14 cellular contexts compared by ENCODE assay signal in the genomic region with DNA sequence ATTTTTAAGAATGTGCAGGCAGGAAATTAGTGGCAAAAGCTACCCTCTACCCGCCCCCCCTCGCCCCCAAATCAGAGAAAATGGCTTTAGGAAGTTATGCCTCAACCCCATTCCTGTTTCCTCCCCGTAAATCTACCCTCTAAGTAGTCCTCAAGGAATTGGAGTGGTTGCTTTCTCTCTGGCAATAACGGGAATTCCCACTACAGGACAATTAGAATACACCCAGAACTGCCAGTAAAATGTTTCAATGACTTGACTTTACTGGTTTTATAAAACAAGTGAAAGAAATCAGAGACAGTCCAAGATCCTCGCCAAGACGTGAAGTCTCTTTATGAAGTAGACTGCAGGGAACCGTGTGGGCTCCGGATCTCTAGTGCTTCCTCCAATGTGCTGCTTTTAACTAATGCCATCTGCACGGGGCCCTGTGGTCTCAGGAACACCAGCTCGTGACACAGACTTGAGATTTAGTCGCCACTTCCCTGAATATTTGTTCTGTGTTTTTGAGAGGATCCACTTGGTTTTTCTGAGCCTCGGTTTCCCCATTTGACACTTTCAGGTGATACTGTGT.
"Had no signal": no experiment of that assay in that cellular context is flagged by ENCODE, and none has a peak within 500 bp of the region (broad histone marks: within the 10 kb centered on the region; RNA-seq: fewer than 3 reads in every experiment).

No MANE protein-coding gene starts in this region.

- H3K4me1 Mint-ChIP-seq: activated CD4-positive, alpha-beta T cell treated with anti-CD3 and anti-CD28 coated beads, Interleukin-2, amount 10 ng/mL, durations not matched to agents 24 days and 14 days; natural killer cell had no signal

- H3K4me3 Mint-ChIP-seq: activated CD4-positive, alpha-beta T cell treated with anti-CD3 and anti-CD28 coated beads, Interleukin-2, amount 10 ng/mL, durations not matched to agents 24 days and 14 days; activated T-helper 1 cell treated with anti-CD3 and anti-CD28 coated beads, Interleukin-12 subunit alpha, Interleukin-12 subunit beta, Interleukin-2, Interleukin-4 antibody, amounts not matched to agents 30 ng/mL and 10 ng/mL and 1 ng/mL, durations not matched to agents 14 hours and 24 hours and 36 hours; natural killer cell; WTC11 had no signal

- H3K36me3 ChIP-seq: lower lobe of right lung, transverse colon had no signal

- H3K4me1 ChIP-seq: lower lobe of right lung, transverse colon had no signal

- H3K36me3 Mint-ChIP-seq: natural killer cell, WTC11 had no signal

- ATAC-seq: mucosa of descending colon; natural killer cell; stimulated activated naive CD8-positive, alpha-beta T cell treated with anti-CD3 and anti-CD28 coated beads, Interleukin-15, Interleukin-2, amounts not matched to agents 100 U/mL and 50 U/mL, for 24 hours had no signal

- H3K4me3 ChIP-seq: lower lobe of right lung, mucosa of descending colon, transverse colon had no signal

- H3K27ac Mint-ChIP-seq: activated CD4-positive, alpha-beta T cell treated with anti-CD3 and anti-CD28 coated beads, Interleukin-2, amount 10 ng/mL, durations not matched to agents 24 days and 14 days; activated T-helper 1 cell treated with anti-CD3 and anti-CD28 coated beads, Interleukin-12 subunit alpha, Interleukin-12 subunit beta, Interleukin-2, Interleukin-4 antibody, amounts not matched to agents 30 ng/mL and 10 ng/mL and 1 ng/mL, durations not matched to agents 14 hours and 24 hours and 36 hours; natural killer cell; WTC11 had no signal

- DNase-seq: activated CD4-positive, alpha-beta T cell treated with anti-CD3 and anti-CD28 coated beads, Interleukin-2, amount 10 ng/mL, durations not matched to agents 24 days and 14 days; activated naive CD4-positive, alpha-beta T cell treated with Interleukin-2 at 50 U/mL for 16 hours; effector memory CD4-positive, alpha-beta T cell; lower lobe of right lung; mucosa of descending colon; natural killer cell; occipital lobe; stimulated activated CD4-positive, alpha-beta T cell treated with anti-CD3 and anti-CD28 coated beads, Interleukin-4, amount 100 ng/mL, for 1 hour; stimulated activated CD8-positive, alpha-beta memory T cell treated with anti-CD3 and anti-CD28 coated beads, Interleukin-4, amount 100 ng/mL, for 48 hours; stimulated activated naive CD8-positive, alpha-beta T cell treated with anti-CD3 and anti-CD28 coated beads, Interleukin-15, Interleukin-2, amounts not matched to agents 100 U/mL and 50 U/mL, for 24 hours; T-helper 9 cell; transverse colon had no signal

- H3K9me3 ChIP-seq: lower lobe of right lung, mucosa of descending colon, transverse colon had no signal

- H3K27me3 ChIP-seq: transverse colon had no signal

- H3K27ac ChIP-seq: lower lobe of right lung, transverse colon had no signal

- H3K9me3 Mint-ChIP-seq: activated CD4-positive, alpha-beta T cell treated with anti-CD3 and anti-CD28 coated beads, Interleukin-2, amount 10 ng/mL, durations not matched to agents 24 days and 14 days; activated T-helper 1 cell treated with anti-CD3 and anti-CD28 coated beads, Interleukin-12 subunit alpha, Interleukin-12 subunit beta, Interleukin-2, Interleukin-4 antibody, amounts not matched to agents 30 ng/mL and 10 ng/mL and 1 ng/mL, durations not matched to agents 14 hours and 24 hours and 36 hours; natural killer cell; WTC11 had no signal
